In the genomic region with DNA sequence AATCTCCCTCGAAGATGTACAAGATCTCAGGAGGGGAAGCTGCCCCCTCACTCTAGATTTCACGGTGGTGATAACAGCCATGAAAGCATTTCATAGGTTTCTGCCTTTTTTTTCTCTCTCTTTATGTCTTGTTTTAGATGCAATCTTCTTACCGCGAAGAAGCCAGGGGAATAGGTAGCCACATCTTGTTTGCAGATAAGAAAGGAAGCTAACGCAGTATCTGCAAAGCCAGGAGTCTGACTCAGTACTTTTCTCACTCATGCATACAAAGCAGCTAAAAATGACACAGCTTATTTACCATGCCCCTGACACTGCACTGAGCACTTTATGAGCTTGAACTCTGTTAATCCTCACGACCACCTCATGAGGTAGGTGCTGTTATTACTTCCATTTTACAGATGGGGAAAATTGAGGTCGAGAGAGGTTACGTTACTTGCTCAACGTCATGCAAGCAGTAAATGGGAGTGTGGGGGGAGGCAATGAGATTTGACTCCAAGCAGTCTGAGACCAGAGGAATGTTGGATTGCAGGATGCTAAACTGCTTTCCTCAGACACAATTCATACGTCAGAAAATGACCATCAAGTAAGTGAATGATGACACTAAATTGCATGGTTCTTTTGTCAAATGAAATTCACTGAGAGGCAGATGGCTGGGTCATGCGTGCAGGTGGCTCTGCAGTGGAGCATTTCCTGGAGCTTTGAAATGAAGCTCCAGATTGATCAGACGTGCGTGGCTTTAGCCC, we compare ENCODE assay signal across 8 cellular contexts. TPM values are rescaled to one million over a fixed set of nuclear protein-coding genes. Genes with fewer than 3 reads are reported as not detected.
DNase-seq lines count a peak whose midpoint lies in the region; ATAC-seq and TF ChIP-seq lines count a peak whose summit lies in the region.

No MANE protein-coding gene starts in this region.

- peaks cover 64% of the 10 kb centered on the region for H3K36me3 Mint-ChIP-seq in activated CD8-positive, alpha-beta memory T cell treated with anti-CD3 and anti-CD28 coated beads, Interleukin-2, amount 10 ng/mL, durations not matched to agents 7 days and 5 days

- H3K4me3 ChIP-seq in SJSA1 = no peak overlapping the region
- no peak overlapping the region for H3K4me3 ChIP-seq in epithelial cell of esophagus (ENCODE audit: low read length)
- peak overlapping the region; percentile 49 for H3K4me3 ChIP-seq in rectal smooth muscle tissue (ENCODE audit: low read length)
- H3K4me3 ChIP-seq in H7 (ENCODE audit: insufficient read depth, low read depth, low read length) = no peak overlapping the region

- H3K27ac ChIP-seq in SJSA1 (peak overlapping the region; percentile 18), rectal smooth muscle tissue (ENCODE audit: low read depth, low read length) (peak overlapping the region; percentile 65)

- CTCF ChIA-PET in activated CD8-positive, alpha-beta memory T cell treated with anti-CD3 and anti-CD28 coated beads, Interleukin-2, amount 10 ng/mL, durations not matched to agents 7 days and 5 days (lab: Charles Lee) = interaction anchor here (0.9 to 11.3 kb wide), 16 partner anchors 9 to 314 kb away, joined by 3 to 119 read pairs (median 8); no protein-coding TSS in a partner anchor

- H3K27ac Mint-ChIP-seq in activated CD8-positive, alpha-beta memory T cell treated with anti-CD3 and anti-CD28 coated beads, Interleukin-2, amount 10 ng/mL, durations not matched to agents 7 days and 5 days = peak overlapping the region; percentile 95

- H3K27me3 Mint-ChIP-seq in activated CD8-positive, alpha-beta memory T cell treated with anti-CD3 and anti-CD28 coated beads, Interleukin-2, amount 10 ng/mL, durations not matched to agents 7 days and 5 days = no peaks in the 10 kb centered on the region

- H3K36me3 ChIP-seq in SJSA1 (peaks cover 12% of the 10 kb centered on the region; the same call in 1 of the 2 replicates), rectal smooth muscle tissue (ENCODE audit: control insufficient read depth, insufficient read depth, low read length) (peaks cover 4% of the 10 kb centered on the region), H7 (replicated peaks; ENCODE audit: control insufficient read depth, insufficient read depth, low read length) (no peaks in the 10 kb centered on the region)

- DNase-seq in activated CD8-positive, alpha-beta memory T cell treated with anti-CD3 and anti-CD28 coated beads, Interleukin-2, amount 10 ng/mL, durations not matched to agents 7 days and 5 days = peak; percentile 69
- DNase-seq in activated CD8-positive, alpha-beta memory T cell treated with anti-CD3 and anti-CD28 coated beads, Interleukin-2, amount 50 U/mL, for 4 hours = no peak
- DNase-seq in SJSA1 (ENCODE audit: low read depth in 1 of 2, low spot score in 2 of 2) (peak in 1 of 2 experiments; percentile 35), epithelial cell of esophagus (ENCODE audit: low read depth) (peak; percentile 63), H7 (no peak)

- no peaks in the 10 kb centered on the region for H3K9me3 ChIP-seq in SJSA1 (replicated peaks)

- H3K9ac ChIP-seq in rectal smooth muscle tissue (ENCODE audit: low read length) = peak overlapping the region; percentile 27

- peak; percentile 37 for ATAC-seq in activated CD8-positive, alpha-beta memory T cell treated with anti-CD3 and anti-CD28 coated beads, Interleukin-2, amount 10 ng/mL, durations not matched to agents 7 days and 5 days
- ATAC-seq in GM21528 (IDR thresholded peaks at IDR 0.05; ENCODE audit: low FRiP score, unreplicated experiment) (no peak), HG02981 (IDR thresholded peaks at IDR 0.05; ENCODE audit: unreplicated experiment) (no peak)

- H3K27me3 ChIP-seq in SJSA1 (replicated peaks) (no peaks in the 10 kb centered on the region), rectal smooth muscle tissue (ENCODE audit: control insufficient read depth, insufficient read depth, low read length) (no peaks in the 10 kb centered on the region), H7 (ENCODE audit: control insufficient read depth, insufficient read depth, low read length) (peaks cover 7% of the 10 kb centered on the region; the same call in 1 of the 2 replicates)

- H3K4me3 Mint-ChIP-seq in activated CD8-positive, alpha-beta memory T cell treated with anti-CD3 and anti-CD28 coated beads, Interleukin-2, amount 10 ng/mL, durations not matched to agents 7 days and 5 days = peak overlapping the region; percentile 95

- peaks cover 57% of the 10 kb centered on the region for H3K4me1 Mint-ChIP-seq in activated CD8-positive, alpha-beta memory T cell treated with anti-CD3 and anti-CD28 coated beads, Interleukin-2, amount 10 ng/mL, durations not matched to agents 7 days and 5 days

- no peaks in the 10 kb centered on the region for H3K9me3 Mint-ChIP-seq in activated CD8-positive, alpha-beta memory T cell treated with anti-CD3 and anti-CD28 coated beads, Interleukin-2, amount 10 ng/mL, durations not matched to agents 7 days and 5 days (ENCODE audit: low read depth)

- no peak for TF ChIP-seq CTCF in epithelial cell of esophagus (IDR thresholded peaks at IDR 0.05; ENCODE audit: insufficient read depth, low read depth, low read length, missing control alignments)

- H3K4me1 ChIP-seq in SJSA1 (replicated peaks) = peaks cover 38% of the 10 kb centered on the region
- peaks cover 19% of the 10 kb centered on the region for H3K4me1 ChIP-seq in rectal smooth muscle tissue (ENCODE audit: control insufficient read depth, insufficient read depth, low read length)

RNA-seq across cellular contexts. Expression of gene MAP3K8, which starts 3.2 kb away (rescaled TPM):
- 10 to 100 TPM; 54.5 to 56.8 TPM for total RNA-seq in activated CD8-positive, alpha-beta memory T cell treated with anti-CD3 and anti-CD28 coated beads, Interleukin-2, amount 10 ng/mL, durations not matched to agents 7 days and 5 days
- 3.9 and 4.2 TPM in 2 replicates for total RNA-seq in SJSA1 (2014; rRNA removed; shearing (Covaris generic))
- 10.5 and 12.9 TPM in 2 replicates for total RNA-seq in H7 (2014; rRNA removed; shearing (Covaris generic))

Comparison
In these comparisons a context has a peak if more than half of its experiments do, and no peak if none do; other contexts are left out.
1. DNase-seq: peak in activated CD8-positive, alpha-beta memory T cell treated with anti-CD3 and anti-CD28 coated beads, Interleukin-2, amount 10 ng/mL, durations not matched to agents 7 days and 5 days (single experiment) and epithelial cell of esophagus (single experiment); none in activated CD8-positive, alpha-beta memory T cell treated with anti-CD3 and anti-CD28 coated beads, Interleukin-2, amount 50 U/mL, for 4 hours (single experiment) and H7 (single experiment).